1 cellular context compared by ENCODE assay signal in genomic region chr9:91882628-91883027, GRCh38.
TF ChIP-seq lines count a peak whose summit lies in the region.

No MANE protein-coding gene starts in this region.

TF ChIP-seq in HCT116, 20 proteins besides CTCF, POLR2A, EP300 and RAD21:
- no peak for TF ChIP-seq EGR1 (IDR thresholded peaks at IDR 0.05; ENCODE audit: low read depth)
- TF ChIP-seq EZH2 (IDR thresholded peaks at IDR 0.05), result no peak
- no peak for TF ChIP-seq SRF (IDR thresholded peaks at IDR 0.05; ENCODE audit: low read depth)
- no peak for TF ChIP-seq ATF3 (IDR thresholded peaks at IDR 0.05)
- TF ChIP-seq SP1 (IDR thresholded peaks at IDR 0.05; ENCODE audit: low read depth), result no peak
- TF ChIP-seq FOSL1 (IDR thresholded peaks at IDR 0.05; ENCODE audit: low read depth), result no peak
- no peak for TF ChIP-seq YY1 (IDR thresholded peaks at IDR 0.05; ENCODE audit: extremely low read depth, insufficient replicate concordance, low read depth, low read length)
- TF ChIP-seq ZBTB33 (IDR thresholded peaks at IDR 0.05; ENCODE audit: extremely low read depth, insufficient replicate concordance, low read length), result no peak
- TF ChIP-seq MAX (IDR thresholded peaks at IDR 0.05), result no peak
- no peak for TF ChIP-seq EZH2phosphoT487 (IDR thresholded peaks at IDR 0.05; ENCODE audit: borderline replicate concordance)
- TF ChIP-seq SIN3A (IDR thresholded peaks at IDR 0.05; ENCODE audit: low read depth), result no peak
- TF ChIP-seq TCF7L2 (IDR thresholded peaks at IDR 0.05; ENCODE audit: borderline replicate concordance, extremely low read depth, insufficient read depth, insufficient read length), result no peak
- TF ChIP-seq JUND (IDR thresholded peaks at IDR 0.05), result no peak
- TF ChIP-seq ZFX (IDR thresholded peaks at IDR 0.05), result no peak
- TF ChIP-seq ELF1 (IDR thresholded peaks at IDR 0.05; ENCODE audit: borderline replicate concordance, low read depth), result no peak
- no peak for TF ChIP-seq REST (IDR thresholded peaks at IDR 0.05; ENCODE audit: low read depth)
- TF ChIP-seq CEBPB (IDR thresholded peaks at IDR 0.05; ENCODE audit: low read depth), result no peak
TF ChIP-seq in HCT116: peak in this region for 0.
